Comparison of ENCODE assay signal across 22 cellular contexts in genomic region chr9:128940271-128940921, GRCh38. TPM values are rescaled to one million over a fixed set of nuclear protein-coding genes. Genes with fewer than 3 reads are reported as not detected.
DNase-seq lines count a peak whose midpoint lies in the region; ATAC-seq, FAIRE-seq and TF ChIP-seq lines count a peak whose summit lies in the region.
"Had no signal": no experiment of that assay in that cellular context is flagged by ENCODE, and none has a peak within 500 bp of the region (broad histone marks: within the 10 kb centered on the region; RNA-seq: fewer than 3 reads in every experiment).

No MANE protein-coding gene starts in this region.

- no peaks in the 10 kb centered on the region for H3K27me3 Mint-ChIP-seq in T-cell
- H3K27me3 Mint-ChIP-seq: activated CD4-positive, alpha-beta T cell treated with anti-CD3 and anti-CD28 coated beads, Interleukin-2, amount 10 ng/mL, durations not matched to agents 7 days and 5 days; IgD-negative memory B cell had no signal

- no peak for TF ChIP-seq CTCF in kidney (IDR thresholded peaks at IDR 0.05; ENCODE audit: borderline replicate concordance, extremely low read depth, insufficient read depth)

- H3K4me3 Mint-ChIP-seq in T-cell = no peak overlapping the region
- H3K4me3 Mint-ChIP-seq: activated CD4-positive, alpha-beta T cell treated with anti-CD3 and anti-CD28 coated beads, Interleukin-2, amount 10 ng/mL, durations not matched to agents 7 days and 5 days had no signal

- H3K4me3 ChIP-seq in kidney (ENCODE audit: low read length in 2 of 2) = no peak overlapping the region
- H3K4me3 ChIP-seq: BLaER1 treated with 17β-estradiol and CSF1 and Interleukin-3, amounts not matched to agents 10 nM and 100 nM; body of pancreas had no signal

- no peak overlapping the region for H3K27ac Mint-ChIP-seq in T-cell
- H3K27ac Mint-ChIP-seq: activated CD4-positive, alpha-beta T cell treated with anti-CD3 and anti-CD28 coated beads, Interleukin-2, amount 10 ng/mL, durations not matched to agents 7 days and 5 days; IgD-negative memory B cell had no signal

- DNase-seq in ELF-1 (ENCODE audit: low read depth, low spot score) = peak; percentile 58
- peak in 1 of 61 donors; percentile 40 for DNase-seq in caudate nucleus (lab: John Stamatoyannopoulos, UW)
- peak; percentile 63 for DNase-seq in kidney
- peak; percentile 81 for DNase-seq in posterior vena cava (ENCODE audit: low spot score)
- DNase-seq in effector CD4-positive, alpha-beta T cell = no peak
- DNase-seq in ureter (ENCODE audit: low spot score) = no peak
- DNase-seq in T-cell = no peak
- DNase-seq in activated gamma-delta T cell treated with Interleukin-2 at 50 U/mL for 16 hours = no peak
- DNase-seq: ACHN; activated CD4-positive, alpha-beta T cell treated with anti-CD3 and anti-CD28 coated beads, Interleukin-2, amount 10 ng/mL, durations not matched to agents 7 days and 5 days; activated CD8-positive, alpha-beta memory T cell treated with anti-CD3 and anti-CD28 coated beads, Interleukin-2, amount 50 U/mL, for 4 hours; body of pancreas; hippocampal formation; islet precursor cell; midbrain; NCI-H146; NCI-H526; SHP77 treated with DMSO at 0.1 percent for 48 hours; stimulated activated CD4-positive, alpha-beta T cell treated with anti-CD3 and anti-CD28 coated beads, Interleukin-12 subunit alpha, Interleukin-12 subunit beta, amount 100 ng/mL, for 4 hours had no signal

- peaks cover 4 to 8% of the 10 kb centered on the region in 2 donors for H3K4me1 ChIP-seq in kidney (ENCODE audit: control insufficient read depth in 1 of 2, insufficient read depth in 1 of 2, low read depth in 1 of 2, low read length in 2 of 2)
- H3K4me1 ChIP-seq: BLaER1 treated with 17β-estradiol and CSF1 and Interleukin-3, amounts not matched to agents 10 nM and 100 nM had no signal

- no peak for FAIRE-seq in kidney (lab: Jason Lieb, UNC)
- FAIRE-seq: colon had no signal

- no peak overlapping the region for H3K9ac ChIP-seq in kidney (ENCODE audit: low read length in 2 of 2)

- H3K36me3 ChIP-seq in kidney (ENCODE audit: control insufficient read depth in 1 of 2, insufficient read depth in 2 of 2, low read length in 2 of 2) = peaks cover 0 to under 1% of the 10 kb centered on the region in 2 donors

- no peaks in the 10 kb centered on the region for H3K9me3 Mint-ChIP-seq in T-cell
- H3K9me3 Mint-ChIP-seq: activated CD4-positive, alpha-beta T cell treated with anti-CD3 and anti-CD28 coated beads, Interleukin-2, amount 10 ng/mL, durations not matched to agents 7 days and 5 days; IgD-negative memory B cell had no signal

- intact Hi-C loops in kidney (cut with DNase I) (no loop called here), posterior vena cava (cut with DNase I) (no loop called here)

- peaks cover under 1% of the 10 kb centered on the region in 3 donors for H3K4me1 Mint-ChIP-seq in T-cell
- H3K4me1 Mint-ChIP-seq: activated CD4-positive, alpha-beta T cell treated with anti-CD3 and anti-CD28 coated beads, Interleukin-2, amount 10 ng/mL, durations not matched to agents 7 days and 5 days had no signal

- no peaks in the 10 kb centered on the region for H3K9me3 ChIP-seq in kidney (ENCODE audit: control insufficient read depth in 1 of 2, low read length in 2 of 2)
- H3K9me3 ChIP-seq: BLaER1 treated with 17β-estradiol and CSF1 and Interleukin-3, amounts not matched to agents 10 nM and 100 nM; body of pancreas had no signal

- no peaks in the 10 kb centered on the region for H3K36me3 Mint-ChIP-seq in T-cell

- H3K27ac ChIP-seq in caudate nucleus (ENCODE audit: low read depth, low read length) (peak overlapping the region; percentile 18), kidney (ENCODE audit: low read depth in 2 of 2, low read length in 2 of 2) (peak overlapping the region in 1 of 2 donors; percentile 14)
- H3K27ac ChIP-seq: BLaER1 treated with 17β-estradiol and CSF1 and Interleukin-3, amounts not matched to agents 10 nM and 100 nM had no signal

- CTCF ChIA-PET in T-cell (lab: Charles Lee) = no interaction called here

- no peak for ATAC-seq in T-cell (replicated peaks in 1 of 4)
- ATAC-seq: body of pancreas had no signal

- POLR2A ChIA-PET in T-cell (lab: Charles Lee) = interaction anchor here in 1 of 2 donors (0.6 kb wide), 1 partner anchor 88 kb away, joined by 5 read pairs; the partner anchor contains the start of gene SH3GLB2

RNA-seq across cellular contexts. Expression of gene DOLK, which starts 7.0 kb away (rescaled TPM):
- 13.9 TPM for total RNA-seq in kidney
- 17.0 TPM for polyA plus RNA-seq in kidney (ENCODE audit: insufficient read depth, low read depth, low replicate concordance)
- 1 to 10 TPM; 9.0 to 10.0 TPM for total RNA-seq in posterior vena cava
- 14.2 TPM for total RNA-seq in ureter
- total RNA-seq in T-cell = 10 to 100 TPM in 2 of 5 donors, 1 to 10 TPM in 3; 5.4 to 11.6 (median 10.0) TPM

RNA-seq across cellular contexts. Expression of gene NUP188, which starts 7.1 kb away (rescaled TPM):
- total RNA-seq in kidney (27.9 TPM), posterior vena cava (10 to 100 TPM; 33.2 to 34.1 TPM), ureter (52.1 TPM), T-cell (10 to 100 TPM; 51.0 to 78.4 (median 71.3) TPM)
- polyA plus RNA-seq in kidney (ENCODE audit: insufficient read depth, low read depth, low replicate concordance) = 6.4 TPM

RNA-seq across cellular contexts. Expression of gene PHYHD1, which starts 19.6 kb away (rescaled TPM):
- total RNA-seq in kidney (59.0 TPM), posterior vena cava (10 to 100 TPM; 11.4 to 24.8 TPM), ureter (26.6 TPM), T-cell (1 to 10 TPM in 3 of 5 donors, under 1 TPM in 2; 0.53 to 5.5 (median 3.3) TPM)
- 122 TPM for polyA plus RNA-seq in kidney (ENCODE audit: insufficient read depth, low read depth, low replicate concordance)

RNA-seq across cellular contexts. Expression of gene LRRC8A, which starts 58.5 kb away (rescaled TPM):
- total RNA-seq in kidney = 37.4 TPM
- polyA plus RNA-seq in kidney (ENCODE audit: insufficient read depth, low read depth, low replicate concordance) = 18.5 TPM
- total RNA-seq in posterior vena cava = 10 to 100 TPM; 49.1 to 58.3 TPM
- total RNA-seq in ureter = 37.1 TPM
- total RNA-seq in T-cell = 10 to 100 TPM; 30.7 to 34.3 (median 33.9) TPM

RNA-seq across cellular contexts. Expression of gene KYAT1, which starts 58.6 kb away (rescaled TPM):
- total RNA-seq in kidney (5.1 TPM), posterior vena cava (1 to 10 TPM; 5.1 to 5.5 TPM), ureter (13.0 TPM), T-cell (10 to 100 TPM in 4 of 5 donors, 1 to 10 TPM in 1; 9.7 to 15.6 (median 11.7) TPM)
- 17.0 TPM for polyA plus RNA-seq in kidney (ENCODE audit: insufficient read depth, low read depth, low replicate concordance)

Comparison
In these comparisons a context has a peak if more than half of its experiments do, and no peak if none do; other contexts are left out.
1. DNase-seq: peak in ELF-1 (single experiment), kidney (single experiment) and posterior vena cava (single experiment); none in effector CD4-positive, alpha-beta T cell (single experiment), ureter (single experiment), T-cell (0 of 34) and activated gamma-delta T cell treated with Interleukin-2 at 50 U/mL for 16 hours (single experiment).